In genomic region chr2:148023861-148024260, GRCh38 we compare ENCODE assay signal across 9 cellular contexts. TPM values are rescaled to one million over a fixed set of nuclear protein-coding genes. Genes with fewer than 3 reads are reported as not detected.
DNase-seq lines count a peak whose midpoint lies in the region; ATAC-seq and TF ChIP-seq lines count a peak whose summit lies in the region.
"Had no signal": no experiment of that assay in that cellular context is flagged by ENCODE, and none has a peak within 500 bp of the region (broad histone marks: within the 10 kb centered on the region; RNA-seq: fewer than 3 reads in every experiment).

No MANE protein-coding gene starts in this region.

- H3K27me3 ChIP-seq in Loucy (ENCODE audit: insufficient read depth, low read length, poor library complexity, severe bottlenecking): no peaks in the 10 kb centered on the region

- DNase-seq in glutamatergic neuron (no peak), NCI-H748 treated with DMSO at 0.1 percent for 48 hours (lab: John Stamatoyannopoulos, UW) (no peak), NCI-H2081 (lab: John Stamatoyannopoulos, UW) (no peak), WTC11 (ENCODE audit: low spot score) (no peak)
- DNase-seq: NCI-H2107 had no signal

- ATAC-seq in GM18499 (IDR thresholded peaks at IDR 0.05; ENCODE audit: insufficient read depth, unreplicated experiment): peak; percentile 34
- ATAC-seq in GM21515 (IDR thresholded peaks at IDR 0.05; ENCODE audit: unreplicated experiment): peak; percentile 34
- no peak for ATAC-seq in WTC11
- ATAC-seq in GM18505 (IDR thresholded peaks at IDR 0.05; ENCODE audit: unreplicated experiment): no peak

- H3K9me2 ChIP-seq in Loucy (replicated peaks; ENCODE audit: low read depth, low read length): no peaks in the 10 kb centered on the region

- no peak for TF ChIP-seq POLR2A in GM18505 (IDR thresholded peaks at IDR 0.05; ENCODE audit: borderline replicate concordance, extremely low read depth, insufficient read depth, insufficient read length)

- H3K4me2 ChIP-seq in Loucy (ENCODE audit: low read depth, low read length, poor library complexity, severe bottlenecking): peak overlapping the region; percentile 95

- H3K9ac ChIP-seq in Loucy (ENCODE audit: low read depth, low read length, poor library complexity, severe bottlenecking): peak overlapping the region; percentile 84

- peaks cover 69% of the 10 kb centered on the region for H3K79me2 ChIP-seq in Loucy (ENCODE audit: insufficient read depth, low read length)

- no peaks in the 10 kb centered on the region for H3K36me3 ChIP-seq in Loucy (ENCODE audit: insufficient read depth, low read length)

- peaks cover 5% of the 10 kb centered on the region; the same call in 1 of the 2 replicates for H3F3A ChIP-seq in Loucy (ENCODE audit: low read depth)

- CTCF ChIA-PET in WTC11 (lab: Charles Lee): no interaction called here

- peaks cover 11% of the 10 kb centered on the region for H3K4me1 Mint-ChIP-seq in glutamatergic neuron (ENCODE audit: low read depth, unreplicated experiment)
- peaks cover 23% of the 10 kb centered on the region for H3K4me1 Mint-ChIP-seq in WTC11

- H3K4me3 Mint-ChIP-seq in glutamatergic neuron (ENCODE audit: unreplicated experiment) (peak overlapping the region; percentile 81), WTC11 (no peak overlapping the region)

- peak overlapping the region; percentile 88 for H3K4me3 ChIP-seq in Loucy (ENCODE audit: low read length, poor library complexity, severe bottlenecking)

- POLR2A ChIA-PET in WTC11 (lab: Charles Lee): no interaction called here

- peaks cover 10% of the 10 kb centered on the region for H3K9me3 Mint-ChIP-seq in glutamatergic neuron (ENCODE audit: unreplicated experiment)
- no peaks in the 10 kb centered on the region for H3K9me3 Mint-ChIP-seq in WTC11

- no peaks in the 10 kb centered on the region for H3K9me3 ChIP-seq in Loucy (ENCODE audit: insufficient read depth, low read depth, low read length)

- no peak overlapping the region for H3K27ac Mint-ChIP-seq in glutamatergic neuron (ENCODE audit: unreplicated experiment)
- no peak overlapping the region for H3K27ac Mint-ChIP-seq in WTC11

- peaks cover 63% of the 10 kb centered on the region for H3K4me1 ChIP-seq in Loucy (ENCODE audit: insufficient read depth, low read length, poor library complexity, severe bottlenecking)

- peaks cover 11% of the 10 kb centered on the region for H3K27me3 Mint-ChIP-seq in glutamatergic neuron (ENCODE audit: unreplicated experiment)
- no peaks in the 10 kb centered on the region for H3K27me3 Mint-ChIP-seq in WTC11 (ENCODE audit: low read depth)

- TF ChIP-seq CTCF in Loucy (conservative IDR thresholded peaks at IDR 0.05; ENCODE audit: low read length) (no peak), glutamatergic neuron (IDR thresholded peaks at IDR 0.05; ENCODE audit: partially characterized antibody, unreplicated experiment) (no peak), WTC11 (IDR thresholded peaks at IDR 0.05) (no peak)

- H4K20me1 ChIP-seq in Loucy (ENCODE audit: insufficient read depth, low read length, poor library complexity, severe bottlenecking): peaks cover 71% of the 10 kb centered on the region

- no peak overlapping the region for H2AFZ ChIP-seq in Loucy (ENCODE audit: low read length)

- H3K36me3 Mint-ChIP-seq in glutamatergic neuron (ENCODE audit: unreplicated experiment) (no peaks in the 10 kb centered on the region), WTC11 (no peaks in the 10 kb centered on the region)

TF ChIP-seq in WTC11, 78 proteins besides CTCF, POLR2A, EP300 and RAD21:
- TF ChIP-seq ESRRA (CRISPR knock-in tag; IDR thresholded peaks at IDR 0.05; ENCODE audit: borderline replicate concordance): no peak
- TF ChIP-seq ATF2 (CRISPR knock-in tag; IDR thresholded peaks at IDR 0.05; ENCODE audit: borderline replicate concordance, low read depth): no peak
- TF ChIP-seq ZNF121 (CRISPR knock-in tag; IDR thresholded peaks at IDR 0.05): no peak
- no peak for TF ChIP-seq E2F1 (CRISPR knock-in tag; IDR thresholded peaks at IDR 0.05)
- no peak for TF ChIP-seq ZBTB21 (CRISPR knock-in tag; IDR thresholded peaks at IDR 0.05; ENCODE audit: borderline replicate concordance)
- no peak for TF ChIP-seq FOXP1 (CRISPR knock-in tag; IDR thresholded peaks at IDR 0.05; ENCODE audit: borderline replicate concordance)

RNA-seq across cellular contexts. Expression of gene MBD5, which starts 3.0 kb away (rescaled TPM):
- total RNA-seq in glutamatergic neuron (ENCODE audit: unreplicated experiment) (95.4 TPM), WTC11 (2021) (27.7 to 33.7 TPM (median 31.4 TPM) in 3 replicates)

RNA-seq across cellular contexts. Expression of gene ORC4, which starts 3.3 kb away (rescaled TPM):
- total RNA-seq in glutamatergic neuron (ENCODE audit: unreplicated experiment) (72.9 TPM), WTC11 (2021) (56.4 to 60.9 TPM (median 57.9 TPM) in 3 replicates)

Comparison
In these comparisons a context has a peak if more than half of its experiments do, and no peak if none do; other contexts are left out.
1. ATAC-seq: peak in GM18499 (single experiment) and GM21515 (single experiment); none in WTC11 (single experiment) and GM18505 (single experiment).